8 cellular contexts compared by ENCODE assay signal in genomic region chr3:50088725-50089602, GRCh38. TPM values are rescaled to one million over a fixed set of nuclear protein-coding genes. Genes with fewer than 3 reads are reported as not detected.
DNase-seq lines count a peak whose midpoint lies in the region; ATAC-seq and TF ChIP-seq lines count a peak whose summit lies in the region.

Gene RBM5, plus strand, starts transcription at chr3:50088919. Its CDS starts 1,516 bp downstream, at chr3:50090435.

- H3K4me1 Mint-ChIP-seq in type B pancreatic cell (ENCODE audit: unreplicated experiment) = peaks cover 11% of the 10 kb centered on the region

- H3K27me3 ChIP-seq in adrenal gland (no peaks in the 10 kb centered on the region), heart left ventricle (no peaks in the 10 kb centered on the region)

- peaks cover 18% of the 10 kb centered on the region for H3K36me3 Mint-ChIP-seq in type B pancreatic cell

- H3K4me3 ChIP-seq in GM12865 (ENCODE audit: low read depth, low read length) (peak within 1 kb of the TSS; percentile 84), adrenal gland (peak within 1 kb of the TSS; percentile 76 to 94 (median 83)), heart left ventricle (peak within 1 kb of the TSS; percentile 61 to 99 (median 89))

- peak; percentile 96 for DNase-seq in GM12865 (ENCODE audit: low read depth)
- peak; percentile 62 for DNase-seq in NCI-H1436 (lab: John Stamatoyannopoulos, UW)
- peak; percentile 79 to 92 (median 86) for DNase-seq in T-helper 1 cell
- peak; percentile 91 to 97 (median 95) for DNase-seq in adrenal gland
- peak; percentile 94 to 96 (median 95) for DNase-seq in heart left ventricle
- peak; percentile 91 for DNase-seq in pons (ENCODE audit: low spot score)
- peak; percentile 92 for DNase-seq in type B pancreatic cell (ENCODE audit: extremely low spot score, unreplicated experiment)

- intact Hi-C loops in adrenal gland (cut with DNase I) (no loop called here), heart left ventricle (cut with DNase I) (loop anchor here in 1 of 10 donors (10.0 kb wide), 1 partner anchor 244 kb away; no protein-coding TSS in a partner anchor)

- no peaks in the 10 kb centered on the region for H3K27me3 Mint-ChIP-seq in type B pancreatic cell

- peak in 1 of 2 donors; percentile 58 for TF ChIP-seq POLR2A in adrenal gland (IDR thresholded peaks at IDR 0.05)
- TF ChIP-seq POLR2A in heart left ventricle (IDR thresholded peaks at IDR 0.05) = peak in 1 of 2 donors; percentile 78

- peak within 1 kb of the TSS; percentile 99 for H3K4me3 Mint-ChIP-seq in type B pancreatic cell

- H3K27ac Mint-ChIP-seq in type B pancreatic cell = peak within 1 kb of the TSS; percentile 96

- peak; percentile 94 for ATAC-seq in HG02763 (IDR thresholded peaks at IDR 0.05; ENCODE audit: unreplicated experiment)
- ATAC-seq in heart left ventricle = peak; percentile 99 to 100 (median 100)

- H3K4me1 ChIP-seq in adrenal gland (replicated peaks in 1 of 2) (peaks cover 10 to 21% of the 10 kb centered on the region in 2 donors), heart left ventricle (peaks cover 2 to 29% (median 21%) of the 10 kb centered on the region in 12 donors)

- H3K27ac ChIP-seq in adrenal gland (peak within 1 kb of the TSS; percentile 55 to 97 (median 93)), heart left ventricle (peak within 1 kb of the TSS; percentile 91 to 98 (median 96))

- H3K9me3 Mint-ChIP-seq in type B pancreatic cell = peaks cover 4% of the 10 kb centered on the region

- H3K36me3 ChIP-seq in adrenal gland (replicated peaks in 1 of 2) (peaks cover 0 to 38% of the 10 kb centered on the region in 2 donors), heart left ventricle (peaks cover 0 to 39% (median 37%) of the 10 kb centered on the region in 9 donors)

- WGBS in adrenal gland, 4 donors = 0 to 1% (median 0%) methylated on average over 16 to 61 of the region's 61 CpGs
- 0 to 1% (median 0%) methylated on average over 53 to 61 of the region's 61 CpGs for WGBS in heart left ventricle, 4 donors

- no peak for TF ChIP-seq CTCF in GM12865 (IDR thresholded peaks at IDR 0.05; ENCODE audit: insufficient read depth, low read depth, low read length, missing control alignments)
- TF ChIP-seq CTCF in adrenal gland (IDR thresholded peaks at IDR 0.05) = no peak
- TF ChIP-seq CTCF in heart left ventricle (IDR thresholded peaks at IDR 0.05) = peak in 1 of 12 donors; percentile 16
- no peak for TF ChIP-seq CTCF in type B pancreatic cell (conservative IDR thresholded peaks at IDR 0.05)

- H3K9me3 ChIP-seq in adrenal gland (replicated peaks in 1 of 3) = no peaks in the 10 kb centered on the region
- no peaks in the 10 kb centered on the region for H3K9me3 ChIP-seq in heart left ventricle

RNA-seq across cellular contexts. Expression of gene RBM5, which starts in this region (rescaled TPM):
- total RNA-seq in adrenal gland (100 to 1,000 TPM in 6 of 8 donors, 10 to 100 TPM in 2; 51.9 to 224 (median 115) TPM), heart left ventricle (10 to 100 TPM; 37.4 to 77.3 (median 55.8) TPM), type B pancreatic cell (ENCODE audit: low replicate concordance) (170 and 244 TPM in 2 replicates)
- polyA plus RNA-seq in adrenal gland (100 to 1,000 TPM; 108 to 152 (median 110) TPM), heart left ventricle (10 to 100 TPM; 32.5 to 50.2 TPM)

Comparison
In these comparisons a context has a peak if more than half of its experiments do, and no peak if none do; other contexts are left out.
1. Peak in every context shown above with its lines: DNase-seq, ATAC-seq, H3K4me3 ChIP-seq and H3K27ac ChIP-seq.